In genomic region chr20:49610701-49611538, GRCh38 we compare ENCODE assay signal across 1 cellular context.
TF ChIP-seq lines count a peak whose summit lies in the region.

No MANE protein-coding gene starts in this region.

TF ChIP-seq in HepG2, 621 proteins besides CTCF, POLR2A, EP300 and RAD21 (continued from another document and continues in another):
- no peak for TF ChIP-seq PRDM15 (CRISPR knock-in tag; IDR thresholded peaks at IDR 0.05)
- no peak; the same call in 1 of the 2 replicates for TF ChIP-seq ZNF556 (CRISPR knock-in tag; IDR thresholded peaks at IDR 0.05; ENCODE audit: borderline replicate concordance)
- TF ChIP-seq SMARCC2 (IDR thresholded peaks at IDR 0.05): no peak
- no peak for TF ChIP-seq CCAR2 (optimal IDR thresholded peaks at IDR 0.05; ENCODE audit: low read depth, low read length)
- TF ChIP-seq ZNF691 (CRISPR knock-in tag; IDR thresholded peaks at IDR 0.05; ENCODE audit: borderline replicate concordance, low read depth): peak; percentile 97
- peak; percentile 91 for TF ChIP-seq ERF (CRISPR knock-in tag; IDR thresholded peaks at IDR 0.05)
- TF ChIP-seq RARA (CRISPR knock-in tag; IDR thresholded peaks at IDR 0.05): peak; percentile 79
- peak; percentile 48; the same call in 1 of the 2 replicates for TF ChIP-seq GPN1 (CRISPR knock-in tag; IDR thresholded peaks at IDR 0.05; ENCODE audit: borderline replicate concordance)
- TF ChIP-seq CBX2 (IDR thresholded peaks at IDR 0.05; ENCODE audit: low read depth, low read length): no peak
- TF ChIP-seq CBX2 (CRISPR knock-in tag; IDR thresholded peaks at IDR 0.05; ENCODE audit: low read depth): no peak
- TF ChIP-seq TBX3 (IDR thresholded peaks at IDR 0.05; ENCODE audit: borderline replicate concordance): no peak
- peak; percentile 49; the same call in 1 of the 2 replicates for TF ChIP-seq RFX5 (IDR thresholded peaks at IDR 0.05; ENCODE audit: low read depth, low read length)
- no peak for TF ChIP-seq ZBTB7A (CRISPR knock-in tag; IDR thresholded peaks at IDR 0.05)
- peak; percentile 64; the same call in 1 of the 2 replicates for TF ChIP-seq KMT2B (CRISPR knock-in tag; IDR thresholded peaks at IDR 0.05)
- TF ChIP-seq SOX5 (CRISPR knock-in tag; IDR thresholded peaks at IDR 0.05; ENCODE audit: borderline replicate concordance): peak; percentile 53; the same call in 1 of the 2 replicates
- no peak for TF ChIP-seq ZNF720 (CRISPR knock-in tag; IDR thresholded peaks at IDR 0.05)
- peak; percentile 65 for TF ChIP-seq GMEB1 (CRISPR knock-in tag; IDR thresholded peaks at IDR 0.05; ENCODE audit: borderline replicate concordance)
- peak; percentile 55; the same call in 1 of the 2 replicates for TF ChIP-seq SP4 (CRISPR knock-in tag; IDR thresholded peaks at IDR 0.05)
- 0 out of 2 replicates have a peak, but pooled peaks have one; percentile 15 for TF ChIP-seq ZNF251 (CRISPR knock-in tag; IDR thresholded peaks at IDR 0.05)
- no peak; the same call in 1 of the 2 replicates for TF ChIP-seq ESRRA (CRISPR knock-in tag; IDR thresholded peaks at IDR 0.05; ENCODE audit: low read depth)
- no peak for TF ChIP-seq LCORL (IDR thresholded peaks at IDR 0.05)
- peak; percentile 97 for TF ChIP-seq LCORL (CRISPR knock-in tag; IDR thresholded peaks at IDR 0.05)
- TF ChIP-seq ZKSCAN8 (CRISPR knock-in tag; IDR thresholded peaks at IDR 0.05; ENCODE audit: borderline replicate concordance): peak; percentile 99
- TF ChIP-seq STAG1 (CRISPR knock-in tag; IDR thresholded peaks at IDR 0.05): peak; percentile 100
- TF ChIP-seq ZNF609 (CRISPR knock-in tag; IDR thresholded peaks at IDR 0.05; ENCODE audit: borderline replicate concordance): peak; percentile 87
- TF ChIP-seq TOPORS (CRISPR knock-in tag; IDR thresholded peaks at IDR 0.05): no peak; the same call in 1 of the 2 replicates
- TF ChIP-seq MYC (CRISPR knock-in tag; IDR thresholded peaks at IDR 0.05; ENCODE audit: borderline replicate concordance): peak; percentile 97
- TF ChIP-seq ZNF142 (CRISPR knock-in tag; IDR thresholded peaks at IDR 0.05): peak; percentile 87; the same call in 1 of the 2 replicates
- TF ChIP-seq TFAP4 (IDR thresholded peaks at IDR 0.05; ENCODE audit: borderline replicate concordance, low read depth): peak; percentile 14; the same call in 1 of the 2 replicates
- TF ChIP-seq ATF6 (CRISPR knock-in tag; conservative IDR thresholded peaks at IDR 0.05): peak; percentile 80; the same call in 1 of the 2 replicates
- peak; percentile 94; the same call in 1 of the 2 replicates for TF ChIP-seq ZNF367 (CRISPR knock-in tag; IDR thresholded peaks at IDR 0.05; ENCODE audit: borderline replicate concordance)
- TF ChIP-seq ZNF124 (CRISPR knock-in tag; IDR thresholded peaks at IDR 0.05): peak; percentile 91
- TF ChIP-seq NR2C2 (CRISPR knock-in tag; IDR thresholded peaks at IDR 0.05; ENCODE audit: borderline replicate concordance): peak; percentile 65
- TF ChIP-seq NR2F6 (IDR thresholded peaks at IDR 0.05): no peak
- peak; percentile 28; the same call in 1 of the 2 replicates for TF ChIP-seq NR2F6 (CRISPR knock-in tag; IDR thresholded peaks at IDR 0.05)
- TF ChIP-seq TGIF2 (CRISPR knock-in tag; IDR thresholded peaks at IDR 0.05): peak; percentile 38; the same call in 1 of the 2 replicates
- TF ChIP-seq DMTF1 (CRISPR knock-in tag; IDR thresholded peaks at IDR 0.05): no peak
- peak; percentile 68 for TF ChIP-seq GATAD1 (CRISPR knock-in tag; IDR thresholded peaks at IDR 0.05)
